Comparison of ENCODE assay signal across 17 cellular contexts in genomic region chr16:13269905-13270528, GRCh38.
DNase-seq lines count a peak whose midpoint lies in the region; ATAC-seq and TF ChIP-seq lines count a peak whose summit lies in the region.
"Had no signal": no experiment of that assay in that cellular context is flagged by ENCODE, and none has a peak within 500 bp of the region (broad histone marks: within the 10 kb centered on the region; RNA-seq: fewer than 3 reads in every experiment).

No MANE protein-coding gene starts in this region.

- H3K9ac ChIP-seq in SK-N-MC (ENCODE audit: insufficient read length), result no peak overlapping the region

- no peak overlapping the region for H3K4me3 ChIP-seq in Caco-2 (ENCODE audit: low read depth, low read length)
- H3K4me3 ChIP-seq in SK-N-MC, result peak overlapping the region; percentile 34; the same call in 1 of the 2 replicates
- H3K4me3 ChIP-seq in tibial nerve, result no peak overlapping the region
- H3K4me3 ChIP-seq: A549, GM12878, K562 had no signal

- H3K9me3 Mint-ChIP-seq in Caco-2 (ENCODE audit: unreplicated experiment) (no peaks in the 10 kb centered on the region), progenitor cell of endocrine pancreas (ENCODE audit: low read depth) (peaks cover 3% of the 10 kb centered on the region)

- H3K36me3 ChIP-seq in Caco-2 (ENCODE audit: control insufficient read depth, insufficient read depth, low read length) (no peaks in the 10 kb centered on the region), SK-N-MC (ENCODE audit: insufficient read depth, low read length) (no peaks in the 10 kb centered on the region), tibial nerve (no peaks in the 10 kb centered on the region)

- H3K27ac ChIP-seq in SK-N-MC (peak overlapping the region; percentile 87), tibial nerve (no peak overlapping the region)
- H3K27ac ChIP-seq: 22Rv1, A549, C4-2B had no signal

- CTCF ChIA-PET in Caco-2 (lab: Charles Lee), result no interaction called here

- no peak for TF ChIP-seq EP300 in tibial nerve (IDR thresholded peaks at IDR 0.05)

- TF ChIP-seq CTCF in Caco-2 (IDR thresholded peaks at IDR 0.05; ENCODE audit: insufficient read depth in 1 of 2, low read depth in 1 of 2, low read length in 1 of 2, severe bottlenecking in 1 of 2, unreplicated experiment in 1 of 2) (no peak), progenitor cell of endocrine pancreas (IDR thresholded peaks at IDR 0.05; ENCODE audit: unreplicated experiment) (no peak), tibial nerve (IDR thresholded peaks at IDR 0.05) (no peak)

- ATAC-seq in left lobe of liver, result peak; percentile 92
- ATAC-seq: A549, GM12878, K562 had no signal

- no peak for TF ChIP-seq POLR2A in tibial nerve (IDR thresholded peaks at IDR 0.05)

- H3K4me3 Mint-ChIP-seq in Caco-2 (ENCODE audit: unreplicated experiment), result no peak overlapping the region
- no peak overlapping the region for H3K4me3 Mint-ChIP-seq in progenitor cell of endocrine pancreas (ENCODE audit: low read depth)
- H3K4me3 Mint-ChIP-seq: CD4-positive, alpha-beta T cell had no signal

- 76 to 80% methylated on average over 5 of the region's 5 CpGs for WGBS in tibial nerve, 2 donors

- H3K9me3 ChIP-seq in Caco-2, result no peaks in the 10 kb centered on the region
- H3K9me3 ChIP-seq in SK-N-MC (ENCODE audit: low read depth, low read length), result no peaks in the 10 kb centered on the region
- no peaks in the 10 kb centered on the region for H3K9me3 ChIP-seq in tibial nerve
- H3K9me3 ChIP-seq: A549 had no signal

- H3K36me3 Mint-ChIP-seq in Caco-2 (ENCODE audit: insufficient read depth, unreplicated experiment) (no peaks in the 10 kb centered on the region), progenitor cell of endocrine pancreas (ENCODE audit: insufficient read depth) (no peaks in the 10 kb centered on the region)

- no peak overlapping the region for H3K27ac Mint-ChIP-seq in Caco-2 (ENCODE audit: unreplicated experiment)
- peak overlapping the region; percentile 55 for H3K27ac Mint-ChIP-seq in progenitor cell of endocrine pancreas
- H3K27ac Mint-ChIP-seq: CD4-positive, alpha-beta T cell had no signal

- BruUV-seq in Caco-2 (replicated peaks; lab: Mats Ljungman, UMichigan), result no TSS peak

- H3K27me3 ChIP-seq in Caco-2 (replicated peaks; ENCODE audit: control insufficient read depth, insufficient read depth, low read length), result no peaks in the 10 kb centered on the region
- no peaks in the 10 kb centered on the region for H3K27me3 ChIP-seq in tibial nerve

- H3K4me1 ChIP-seq in Caco-2, result peaks cover 6% of the 10 kb centered on the region; the same call in 1 of the 2 replicates
- H3K4me1 ChIP-seq in tibial nerve, result no peaks in the 10 kb centered on the region
- H3K4me1 ChIP-seq: A549 had no signal

- H3K27me3 Mint-ChIP-seq in Caco-2 (ENCODE audit: insufficient read depth, unreplicated experiment) (peaks cover 6% of the 10 kb centered on the region), progenitor cell of endocrine pancreas (peaks cover 5% of the 10 kb centered on the region)

- DNase-seq in Caco-2 (peak; percentile 22 to 44), SK-N-MC (ENCODE audit: low read depth, low spot score) (no peak), left lobe of liver (ENCODE audit: low spot score) (peak; percentile 90), progenitor cell of endocrine pancreas (ENCODE audit: low spot score, unreplicated experiment) (no peak), NCI-H510A (lab: John Stamatoyannopoulos, UW) (no peak), tibial nerve (ENCODE audit: low spot score in 2 of 2) (no peak)
- DNase-seq in activated CD8-positive, alpha-beta memory T cell treated with anti-CD3 and anti-CD28 coated beads, Interleukin-2, amount 50 U/mL, for 4 hours, result no peak
- DNase-seq: AML-193; CD4-positive, alpha-beta T cell; DMS79 treated with DMSO at 0.1 percent for 48 hours; HCEC 1CT; IMR-90 had no signal

- intact Hi-C loops in Caco-2 (cut with micrococcal nuclease; ENCODE audit: unreplicated experiment), result no loop called here

- POLR2A ChIA-PET in Caco-2 (lab: Charles Lee), result no interaction called here

- H3K4me1 Mint-ChIP-seq in Caco-2 (ENCODE audit: low read depth, unreplicated experiment), result peaks cover 8% of the 10 kb centered on the region
- H3K4me1 Mint-ChIP-seq in progenitor cell of endocrine pancreas (ENCODE audit: low read depth), result peaks cover 14% of the 10 kb centered on the region

Comparison
In these comparisons a context has a peak if more than half of its experiments do, and no peak if none do; other contexts are left out.
1. DNase-seq: peak in Caco-2 (2 of 2) and left lobe of liver (single experiment); none in SK-N-MC (single experiment), progenitor cell of endocrine pancreas (single experiment), NCI-H510A (single experiment), activated CD8-positive, alpha-beta memory T cell treated with anti-CD3 and anti-CD28 coated beads, Interleukin-2, amount 50 U/mL, for 4 hours (single experiment) and tibial nerve (0 of 2).